Comparison of ENCODE assay signal across 9 cellular contexts in the genomic region with DNA sequence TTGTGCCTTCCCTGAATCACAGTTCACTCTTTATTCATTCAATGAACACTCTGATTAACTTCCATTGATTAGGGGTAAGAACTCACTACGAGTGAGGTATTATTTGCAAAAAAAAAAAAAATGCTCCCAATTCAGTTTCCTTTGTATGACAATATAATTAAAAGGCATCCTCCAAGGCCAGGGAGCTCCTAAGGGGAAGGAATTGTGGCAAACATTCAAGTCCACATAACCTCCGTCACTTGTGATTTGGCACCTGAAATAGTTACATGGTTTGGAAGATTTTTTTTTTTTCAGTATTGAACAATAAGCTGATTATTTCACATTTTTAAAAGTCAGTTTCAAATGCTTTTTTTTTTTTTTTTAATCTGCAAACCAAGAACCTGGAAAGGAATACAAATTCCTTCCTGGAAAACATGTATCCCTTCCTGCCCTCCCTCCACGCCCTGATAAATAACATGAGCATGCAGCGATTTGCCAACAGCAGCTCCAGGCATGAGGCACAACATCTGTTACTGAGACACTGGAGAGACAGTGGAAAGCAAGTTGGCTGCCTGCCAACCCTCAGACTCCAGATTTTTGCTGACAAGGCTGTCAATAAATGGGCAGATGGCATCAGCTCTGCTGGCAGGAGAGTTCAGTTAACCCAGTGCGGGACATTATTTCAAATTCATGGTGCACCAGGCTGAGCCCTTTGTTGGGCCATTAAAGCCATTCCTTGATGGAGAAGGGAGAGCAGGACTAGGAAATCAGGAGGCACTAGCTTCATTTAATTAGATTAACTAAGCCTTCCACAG.
DNase-seq lines count a peak whose midpoint lies in the region; ATAC-seq and TF ChIP-seq lines count a peak whose summit lies in the region.
"Had no signal": no experiment of that assay in that cellular context is flagged by ENCODE, and none has a peak within 500 bp of the region (broad histone marks: within the 10 kb centered on the region; RNA-seq: fewer than 3 reads in every experiment).

No MANE protein-coding gene starts in this region.

- DNase-seq in COLO668 (lab: John Stamatoyannopoulos, UW; ENCODE audit: unreplicated experiment) (peak; percentile 96), NCI-H2107 (lab: John Stamatoyannopoulos, UW) (peak; percentile 38), left lobe of liver (ENCODE audit: low spot score) (peak; percentile 53), NOMO-1 treated with dmso at 0.1 percent for 144 hours (lab: John Stamatoyannopoulos, UW; ENCODE audit: unreplicated experiment) (no peak), A172 (ENCODE audit: low spot score) (no peak), H9 (no peak)
- DNase-seq in naive thymus-derived CD4-positive, alpha-beta T cell: no peak

- H3K4ac ChIP-seq in H9 (ENCODE audit: low read depth, low read length): no peak overlapping the region

- POLR2A ChIA-PET in naive thymus-derived CD4-positive, alpha-beta T cell (lab: Charles Lee): no interaction called here

- H3K36me3 Mint-ChIP-seq in brain: peaks cover 7% of the 10 kb centered on the region
- no peaks in the 10 kb centered on the region for H3K36me3 Mint-ChIP-seq in naive thymus-derived CD4-positive, alpha-beta T cell
- H3K36me3 Mint-ChIP-seq in H9 (ENCODE audit: insufficient read depth in 1 of 3, low read depth in 3 of 3): peaks cover 0 to 2% (median 0%) of the 10 kb centered on the region in 3 experiments; a peak in 1 of 7 replicates

- H3K27me3 ChIP-seq in naive thymus-derived CD4-positive, alpha-beta T cell (ENCODE audit: control insufficient read depth in 2 of 2, insufficient read depth in 2 of 2, low read length in 2 of 2): no peaks in the 10 kb centered on the region
- H3K27me3 ChIP-seq in H9 (ENCODE audit: insufficient read depth, low read length): no peaks in the 10 kb centered on the region

- H4K91ac ChIP-seq in H9 (ENCODE audit: insufficient read length, low read depth, low read length): no peak overlapping the region

- H3K79me1 ChIP-seq in H9 (ENCODE audit: insufficient read depth, low read depth, low read length, poor library complexity, severe bottlenecking): no peaks in the 10 kb centered on the region

- H3K4me3 Mint-ChIP-seq in brain: peak overlapping the region; percentile 24 to 57 (median 53)
- no peak overlapping the region for H3K4me3 Mint-ChIP-seq in naive thymus-derived CD4-positive, alpha-beta T cell
- H3K4me3 Mint-ChIP-seq in H9: no peak overlapping the region

- H2BK120ac ChIP-seq in H9 (ENCODE audit: low read depth, low read length, poor library complexity, severe bottlenecking): no peak overlapping the region

- CTCF ChIA-PET in naive thymus-derived CD4-positive, alpha-beta T cell (lab: Charles Lee): no interaction called here

- H3K4me1 Mint-ChIP-seq in brain: peaks cover 62% of the 10 kb centered on the region
- H3K4me1 Mint-ChIP-seq in naive thymus-derived CD4-positive, alpha-beta T cell: no peaks in the 10 kb centered on the region
- H3K4me1 Mint-ChIP-seq in H9: peaks cover 37 to 39% of the 10 kb centered on the region in 2 experiments

- H2AK5ac ChIP-seq in H9 (ENCODE audit: insufficient read length, low read length): no peak overlapping the region

- no peaks in the 10 kb centered on the region for H3K9me3 ChIP-seq in naive thymus-derived CD4-positive, alpha-beta T cell (ENCODE audit: control insufficient read depth in 2 of 3, low read length in 3 of 3)
- H3K9me3 ChIP-seq in H9 (ENCODE audit: control insufficient read depth, low read depth, low read length): no peaks in the 10 kb centered on the region
- H3K9me3 ChIP-seq: thoracic aorta had no signal

- H3K4me1 ChIP-seq in naive thymus-derived CD4-positive, alpha-beta T cell (ENCODE audit: control insufficient read depth in 2 of 2, insufficient read depth in 2 of 2, low read length in 2 of 2): no peaks in the 10 kb centered on the region
- peaks cover 12% of the 10 kb centered on the region for H3K4me1 ChIP-seq in H9 (ENCODE audit: insufficient read depth, low read length)

- no peak overlapping the region for H3K4me2 ChIP-seq in H9 (ENCODE audit: insufficient read depth, insufficient read length, low read length)

- no peak overlapping the region for H3K23ac ChIP-seq in H9 (ENCODE audit: insufficient read length, low read depth, low read length)

- H4K5ac ChIP-seq in H9 (ENCODE audit: insufficient read length, low read depth, low read length): no peak overlapping the region

- no peak overlapping the region for H3K9ac ChIP-seq in H9 (ENCODE audit: extremely low read depth, insufficient read length, low read length)

- no peak overlapping the region for H3K14ac ChIP-seq in H9 (ENCODE audit: insufficient read depth, low read length)

- H2BK15ac ChIP-seq in H9 (ENCODE audit: low read depth, low read length): no peak overlapping the region

- WGBS in H9 (ENCODE audit: extremely low coverage, insufficient read length, low lambda C conversion rate): no CpG with 5 or more reads among the region's 5 CpGs

- no peaks in the 10 kb centered on the region for H3K23me2 ChIP-seq in H9 (ENCODE audit: insufficient read length, low read depth, low read length, poor library complexity, severe bottlenecking)

- no peaks in the 10 kb centered on the region for H3K27me3 Mint-ChIP-seq in brain
- H3K27me3 Mint-ChIP-seq in naive thymus-derived CD4-positive, alpha-beta T cell: peaks cover 0 to 31% (median 29%) of the 10 kb centered on the region in 5 donors
- no peaks in the 10 kb centered on the region for H3K27me3 Mint-ChIP-seq in H9 (ENCODE audit: low read depth)

- H3K4me3 ChIP-seq in naive thymus-derived CD4-positive, alpha-beta T cell (ENCODE audit: low read length): no peak overlapping the region
- H3K4me3 ChIP-seq: thoracic aorta had no signal

- H3K9me3 Mint-ChIP-seq in brain: peaks cover 0 to 3% (median 0%) of the 10 kb centered on the region in 5 experiments
- H3K9me3 Mint-ChIP-seq in naive thymus-derived CD4-positive, alpha-beta T cell: no peaks in the 10 kb centered on the region
- no peaks in the 10 kb centered on the region; a peak in 1 of 5 replicates for H3K9me3 Mint-ChIP-seq in H9

- peak overlapping the region; percentile 82 to 98 (median 91) for H3K27ac Mint-ChIP-seq in brain
- H3K27ac Mint-ChIP-seq in naive thymus-derived CD4-positive, alpha-beta T cell: no peak overlapping the region
- H3K27ac Mint-ChIP-seq in H9: peak overlapping the region in 1 of 3 experiments; percentile 97; a peak in 2 of 7 replicates

- TF ChIP-seq CTCF in brain (conservative IDR thresholded peaks at IDR 0.05): no peak
- no peak for TF ChIP-seq CTCF in H9 (conservative IDR thresholded peaks at IDR 0.05)

- no peak overlapping the region for H2BK5ac ChIP-seq in H9 (ENCODE audit: insufficient read length, low read length)

- no peak overlapping the region for H2AFZ ChIP-seq in H9 (ENCODE audit: low read length)

- peak; percentile 68 for ATAC-seq in left lobe of liver
- no peak for ATAC-seq in naive thymus-derived CD4-positive, alpha-beta T cell

- no peak overlapping the region for H2BK20ac ChIP-seq in H9 (ENCODE audit: low read depth, low read length, poor library complexity, severe bottlenecking)

- H4K8ac ChIP-seq in H9 (replicated peaks; ENCODE audit: insufficient read length, low read depth, low read length): no peak overlapping the region

- no peaks in the 10 kb centered on the region for H3K79me2 ChIP-seq in H9 (ENCODE audit: insufficient read depth, low read length)

- H3K27ac ChIP-seq in naive thymus-derived CD4-positive, alpha-beta T cell (ENCODE audit: low read depth, low read length): no peak overlapping the region
- no peak overlapping the region for H3K27ac ChIP-seq in H9 (ENCODE audit: insufficient read length, low read depth, low read length)
- H3K27ac ChIP-seq: thoracic aorta had no signal

- H3K18ac ChIP-seq in H9 (ENCODE audit: insufficient read length, low read depth, low read length): no peak overlapping the region

- H3K56ac ChIP-seq in H9 (ENCODE audit: insufficient read length, low read depth, low read length): no peak overlapping the region

- no peaks in the 10 kb centered on the region for H4K20me1 ChIP-seq in H9 (ENCODE audit: control insufficient read depth, insufficient read depth, insufficient read length)

- H3K36me3 ChIP-seq in naive thymus-derived CD4-positive, alpha-beta T cell (ENCODE audit: control insufficient read depth in 2 of 3, insufficient read depth in 3 of 3, low read length in 3 of 3): no peaks in the 10 kb centered on the region
- H3K36me3 ChIP-seq: thoracic aorta had no signal

- H2BK12ac ChIP-seq in H9 (ENCODE audit: insufficient read length, low read depth, low read length): no peak overlapping the region

- intact Hi-C loops in naive thymus-derived CD4-positive, alpha-beta T cell (cut with micrococcal nuclease): no loop called here

- H3T11ph ChIP-seq in H9 (ENCODE audit: low read length): no peak overlapping the region

Comparison
In these comparisons a context has a peak if more than half of its experiments do, and no peak if none do; other contexts are left out.
1. DNase-seq: peak in COLO668 (single experiment), NCI-H2107 (single experiment) and left lobe of liver (single experiment); none in NOMO-1 treated with dmso at 0.1 percent for 144 hours (single experiment), A172 (single experiment), naive thymus-derived CD4-positive, alpha-beta T cell (0 of 9) and H9 (single experiment).
2. H3K27ac Mint-ChIP-seq: peak in brain (5 of 5); none in naive thymus-derived CD4-positive, alpha-beta T cell (0 of 9).
3. H3K4me3 Mint-ChIP-seq: peak in brain (5 of 5); none in naive thymus-derived CD4-positive, alpha-beta T cell (0 of 10) and H9 (0 of 2).